Comparison of ENCODE assay signal across 17 cellular contexts in genomic region chr7:152551304-152552036, GRCh38.
A peak's percentile ranks its signal among the peaks of the same experiment; 100 is the strongest.
DNase-seq lines count a peak whose midpoint lies in the region; ATAC-seq and TF ChIP-seq lines count a peak whose summit lies in the region.
"Had no signal": no experiment of that assay in that cellular context is flagged by ENCODE, and none has a peak within 500 bp of the region (broad histone marks: within the 10 kb centered on the region; RNA-seq: fewer than 3 reads in every experiment).

No MANE protein-coding gene starts in this region.

- 49% methylated on average over 10 of the region's 10 CpGs for WGBS in right lobe of liver (ENCODE audit: insufficient coverage, low coverage, low lambda C conversion rate, missing lambda C conversion rate)

- peak; percentile 54 for DNase-seq in LNCaP clone FGC (ENCODE audit: low read depth)
- DNase-seq in left lobe of liver (ENCODE audit: low spot score): no peak
- DNase-seq in right lobe of liver: no peak
- DNase-seq in effector memory CD4-positive, alpha-beta T cell: no peak
- no peak for DNase-seq in SHP77 treated with DMSO at 0.1 percent for 48 hours (lab: John Stamatoyannopoulos, UW)
- DNase-seq: Calu3; CD4-positive, alpha-beta memory T cell; COR-L47; DMS153; DND-41; H9 had no signal

- peaks cover 0 to 15% (median 2%) of the 10 kb centered on the region in 4 donors for H3K4me1 ChIP-seq in right lobe of liver
- H3K4me1 ChIP-seq in effector memory CD4-positive, alpha-beta T cell (ENCODE audit: control insufficient read depth, insufficient read depth, low read length, poor library complexity, severe bottlenecking): no peaks in the 10 kb centered on the region
- H3K4me1 ChIP-seq: BLaER1 had no signal

- intact Hi-C loops in right lobe of liver (cut with DNase I): no loop called here

- H3K27ac ChIP-seq in C4-2B: peak overlapping the region; percentile 49
- peak overlapping the region in 2 of 3 donors; percentile 43 to 80 for H3K27ac ChIP-seq in right lobe of liver
- H3K27ac ChIP-seq in effector memory CD4-positive, alpha-beta T cell (ENCODE audit: insufficient read depth, low read length, poor library complexity, severe bottlenecking): no peak overlapping the region
- H3K27ac ChIP-seq: BLaER1 had no signal

- TF ChIP-seq POLR2A in right lobe of liver (IDR thresholded peaks at IDR 0.05): no peak

- H3K9me3 ChIP-seq in right lobe of liver: no peaks in the 10 kb centered on the region
- H3K9me3 ChIP-seq in effector memory CD4-positive, alpha-beta T cell (ENCODE audit: control insufficient read depth, low read length): no peaks in the 10 kb centered on the region
- H3K9me3 ChIP-seq: BLaER1 had no signal

- H3K27me3 ChIP-seq in right lobe of liver: no peaks in the 10 kb centered on the region
- H3K27me3 ChIP-seq in effector memory CD4-positive, alpha-beta T cell (replicated peaks; ENCODE audit: control insufficient read depth, insufficient read depth, low read length, poor library complexity, severe bottlenecking): no peaks in the 10 kb centered on the region
- H3K27me3 ChIP-seq: BLaER1 had no signal

- ATAC-seq in left lobe of liver (peak; percentile 92), right lobe of liver (peak; percentile 90 to 98 (median 96)), GM21825 (IDR thresholded peaks at IDR 0.05; ENCODE audit: unreplicated experiment) (no peak), HG03521 (IDR thresholded peaks at IDR 0.05; ENCODE audit: unreplicated experiment) (no peak)
- ATAC-seq: GM23338, HCT116 had no signal

- H3K4me3 ChIP-seq in LNCaP clone FGC (ENCODE audit: low read depth, low read length): no peak overlapping the region
- no peak overlapping the region for H3K4me3 ChIP-seq in right lobe of liver
- no peak overlapping the region for H3K4me3 ChIP-seq in effector memory CD4-positive, alpha-beta T cell (ENCODE audit: insufficient read depth, low read depth, low read length, poor library complexity, severe bottlenecking)
- H3K4me3 ChIP-seq: BLaER1, GM23338 had no signal

- no peak for TF ChIP-seq CTCF in C4-2B (conservative IDR thresholded peaks at IDR 0.05)
- no peak for TF ChIP-seq CTCF in LNCaP clone FGC (IDR thresholded peaks at IDR 0.05; ENCODE audit: control insufficient read depth, extremely low read depth, insufficient read depth)
- no peak for TF ChIP-seq CTCF in right lobe of liver (IDR thresholded peaks at IDR 0.05)

- H3K36me3 ChIP-seq in right lobe of liver: no peaks in the 10 kb centered on the region
- H3K36me3 ChIP-seq in effector memory CD4-positive, alpha-beta T cell (ENCODE audit: control insufficient read depth, insufficient read depth, low read length): no peaks in the 10 kb centered on the region
- H3K36me3 ChIP-seq: BLaER1 had no signal

Comparison
In these comparisons a context has a peak if more than half of its experiments do, and no peak if none do; other contexts are left out.
1. ATAC-seq: peak in left lobe of liver (single experiment) and right lobe of liver (4 of 4); none in GM21825 (single experiment) and HG03521 (single experiment).